In the genomic region with DNA sequence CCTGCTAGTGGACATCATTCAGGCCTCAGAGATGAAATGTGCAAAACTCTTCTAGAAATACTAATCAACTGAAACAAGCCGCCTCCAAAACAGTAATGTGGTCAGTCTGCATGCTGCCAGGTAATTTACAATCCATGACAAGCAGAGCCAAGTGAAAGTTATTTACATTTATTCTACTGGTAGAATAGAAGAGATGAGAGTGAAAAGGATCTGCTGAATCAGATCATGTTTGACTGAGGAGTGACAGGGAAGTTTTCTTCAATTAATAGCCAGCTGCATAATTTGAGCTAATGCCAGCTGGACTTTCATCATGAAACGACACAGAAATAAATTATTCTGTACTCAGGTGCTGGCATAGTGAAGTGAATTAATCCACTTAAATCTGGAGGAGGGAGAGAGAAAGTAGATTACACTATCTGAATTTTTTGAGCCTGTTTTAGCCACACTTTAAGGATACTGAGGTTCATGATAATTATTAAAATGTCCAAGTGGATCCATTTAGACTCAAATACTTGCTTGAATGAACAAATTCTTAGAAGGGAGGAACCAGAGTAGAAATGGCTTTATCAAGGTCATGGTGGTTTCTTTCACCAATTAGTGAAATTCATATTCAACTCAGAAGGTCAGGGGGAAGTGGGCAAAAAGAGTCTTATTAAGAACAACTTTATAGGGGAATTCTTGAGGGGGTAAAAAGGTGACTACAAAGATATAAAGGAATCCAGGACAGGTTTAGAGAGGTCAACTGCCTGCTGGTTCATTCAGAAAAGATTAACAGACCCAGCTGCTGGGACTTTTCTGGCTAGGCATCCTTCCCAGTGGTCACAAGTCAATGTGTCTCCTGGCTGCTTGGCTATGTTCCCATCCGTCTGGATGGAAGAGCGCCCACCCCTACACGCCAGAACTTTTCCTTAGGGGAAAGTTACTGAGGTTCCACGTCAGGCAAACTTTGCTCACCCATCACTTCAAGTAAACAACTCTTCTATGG, we compare ENCODE assay signal across 9 cellular contexts.
DNase-seq lines count a peak whose midpoint lies in the region; ATAC-seq and TF ChIP-seq lines count a peak whose summit lies in the region.
"Had no signal": no experiment of that assay in that cellular context is flagged by ENCODE, and none has a peak within 500 bp of the region (broad histone marks: within the 10 kb centered on the region; RNA-seq: fewer than 3 reads in every experiment).

No MANE protein-coding gene starts in this region.

- H3K4me3 ChIP-seq in choroid plexus epithelial cell (ENCODE audit: low read depth, low read length) (no peak overlapping the region), upper lobe of right lung (no peak overlapping the region), neuronal stem cell (ENCODE audit: low read length in 2 of 2) (no peak overlapping the region)
- H3K4me3 ChIP-seq: SK-N-MC had no signal

- H3K4ac ChIP-seq in neuronal stem cell (ENCODE audit: low read length), result no peak overlapping the region

- no peak overlapping the region for H3K18ac ChIP-seq in neuronal stem cell (ENCODE audit: low read length)

- H2BK15ac ChIP-seq in neuronal stem cell (ENCODE audit: low read length), result no peak overlapping the region

- no peak overlapping the region for H3K4me2 ChIP-seq in neuronal stem cell (ENCODE audit: insufficient read depth, low read length, poor library complexity, severe bottlenecking)

- no peak overlapping the region for H2BK5ac ChIP-seq in neuronal stem cell (ENCODE audit: low read length)

- no peaks in the 10 kb centered on the region for H3K79me1 ChIP-seq in neuronal stem cell (ENCODE audit: low read depth, low read length)

- no peak overlapping the region for H3K23ac ChIP-seq in neuronal stem cell (ENCODE audit: low read depth, low read length, poor library complexity)

- DNase-seq in NCI-H510A treated with DMSO at 0.1 percent for 48 hours (lab: John Stamatoyannopoulos, UW) (peak; percentile 53), NCI-H510A (lab: John Stamatoyannopoulos, UW) (no peak), choroid plexus epithelial cell (ENCODE audit: low read depth) (peak; percentile 83), lung microvascular endothelial cell (ENCODE audit: low read depth in 2 of 2) (peak; percentile 80 to 93), upper lobe of right lung (no peak), neuronal stem cell (ENCODE audit: low spot score) (no peak), MV-4-11 (lab: John Stamatoyannopoulos, UW) (no peak)
- DNase-seq in stimulated activated CD4-positive, alpha-beta T cell treated with anti-CD3 and anti-CD28 coated beads, Interleukin-2, amount 100 ng/mL, for 48 hours, result no peak

- no peak for ATAC-seq in upper lobe of right lung

- H4K91ac ChIP-seq in neuronal stem cell (ENCODE audit: low read depth, low read length, poor library complexity), result no peak overlapping the region

- no CpG with 5 or more reads among the region's 6 CpGs for WGBS in neuronal stem cell (ENCODE audit: extremely low coverage in 2 of 2, insufficient read length in 2 of 2, insufficient replicate concordance in 1 of 2), 2 donors

- H4K8ac ChIP-seq in neuronal stem cell (ENCODE audit: low read depth, low read length), result no peak overlapping the region

- peak overlapping the region; percentile 32 for H3K27ac ChIP-seq in upper lobe of right lung
- H3K27ac ChIP-seq in neuronal stem cell (replicated peaks; ENCODE audit: low read length), result no peak overlapping the region
- H3K27ac ChIP-seq: SK-N-MC had no signal

- TF ChIP-seq CTCF in choroid plexus epithelial cell (conservative IDR thresholded peaks at IDR 0.05; ENCODE audit: low read depth, low read length), result no peak
- no peak for TF ChIP-seq CTCF in upper lobe of right lung (IDR thresholded peaks at IDR 0.05)

- H2BK12ac ChIP-seq in neuronal stem cell (ENCODE audit: low read length), result no peak overlapping the region

- H2AK5ac ChIP-seq in neuronal stem cell (ENCODE audit: low read depth, low read length), result no peak overlapping the region

- no peak overlapping the region for H3K14ac ChIP-seq in neuronal stem cell (ENCODE audit: low read length)

- H3K9ac ChIP-seq in neuronal stem cell (ENCODE audit: low read depth, low read length, poor library complexity), result no peak overlapping the region

- no peaks in the 10 kb centered on the region for H3K27me3 ChIP-seq in upper lobe of right lung
- no peaks in the 10 kb centered on the region for H3K27me3 ChIP-seq in neuronal stem cell (ENCODE audit: control insufficient read depth in 3 of 3, insufficient read depth in 3 of 3, low read depth in 1 of 3, low read length in 3 of 3)

- H3K9me3 ChIP-seq in upper lobe of right lung, result no peaks in the 10 kb centered on the region
- no peaks in the 10 kb centered on the region for H3K9me3 ChIP-seq in neuronal stem cell (replicated peaks in 1 of 2; ENCODE audit: control insufficient read depth in 2 of 2, insufficient read depth in 1 of 2, low read depth in 1 of 2, low read length in 2 of 2)

- intact Hi-C loops in upper lobe of right lung (cut with DNase I), result no loop called here

- no peaks in the 10 kb centered on the region for H3K36me3 ChIP-seq in upper lobe of right lung
- H3K36me3 ChIP-seq in neuronal stem cell (replicated peaks in 1 of 2; ENCODE audit: control insufficient read depth in 2 of 2, insufficient read depth in 2 of 2, low read length in 2 of 2), result no peaks in the 10 kb centered on the region

- no peak overlapping the region for H2BK120ac ChIP-seq in neuronal stem cell (ENCODE audit: low read depth, low read length)

- no peak overlapping the region for H2AFZ ChIP-seq in neuronal stem cell (ENCODE audit: low read length)

- H3K4me1 ChIP-seq in upper lobe of right lung (peaks cover 21% of the 10 kb centered on the region), neuronal stem cell (ENCODE audit: control insufficient read depth in 2 of 2, insufficient read depth in 1 of 2, low read depth in 1 of 2, low read length in 2 of 2) (peaks cover 2 to 25% of the 10 kb centered on the region in 2 donors)

Comparison
In these comparisons a context has a peak if more than half of its experiments do, and no peak if none do; other contexts are left out.
1. DNase-seq: peak in NCI-H510A treated with DMSO at 0.1 percent for 48 hours (single experiment), choroid plexus epithelial cell (single experiment) and lung microvascular endothelial cell (2 of 2); none in NCI-H510A (single experiment), upper lobe of right lung (single experiment), stimulated activated CD4-positive, alpha-beta T cell treated with anti-CD3 and anti-CD28 coated beads, Interleukin-2, amount 100 ng/mL, for 48 hours (0 of 2), neuronal stem cell (single experiment) and MV-4-11 (single experiment).